Comparison of ENCODE assay signal across 38 cellular contexts in the genomic region with DNA sequence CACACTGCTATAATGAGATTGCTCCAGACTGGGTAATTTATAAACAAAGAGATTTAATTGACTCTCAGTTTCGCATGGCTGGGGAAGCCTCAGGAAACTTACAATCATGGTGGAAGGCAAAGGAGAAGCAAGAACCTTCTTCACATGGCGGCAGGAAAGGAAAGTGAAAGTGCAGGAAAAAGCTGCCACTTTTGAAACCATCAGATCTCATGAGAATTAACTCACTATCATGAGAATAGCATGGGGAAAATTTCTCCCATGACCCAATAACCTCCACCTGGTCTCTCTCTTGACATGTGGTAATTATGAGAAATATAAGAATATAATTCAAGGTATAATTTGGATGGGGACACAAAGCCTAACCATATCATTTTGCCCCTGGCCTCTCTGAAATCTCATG.
"Had no signal": no experiment of that assay in that cellular context is flagged by ENCODE, and none has a peak within 500 bp of the region (broad histone marks: within the 10 kb centered on the region; RNA-seq: fewer than 3 reads in every experiment).

No MANE protein-coding gene starts in this region.

- H3K27me3 ChIP-seq: adrenal gland, breast epithelium, cardiac muscle cell, foreskin keratinocyte, gastrocnemius medialis, heart left ventricle had no signal

- H3K9me3 Mint-ChIP-seq: activated naive CD4-positive, alpha-beta T cell treated with anti-CD3 and anti-CD28 coated beads, Interleukin-2, amount 50 U/mL, for 24 hours had no signal

- H3K4me1 ChIP-seq: adrenal gland, breast epithelium, foreskin keratinocyte, gastrocnemius medialis, heart left ventricle had no signal

- H3K4me1 Mint-ChIP-seq: activated CD4-positive, alpha-beta T cell treated with anti-CD3 and anti-CD28 coated beads for 36 hours; activated CD4-positive, alpha-beta T cell treated with anti-CD3 and anti-CD28 coated beads, Interleukin-2, amount 10 ng/mL, durations not matched to agents 24 days and 14 days; activated CD8-positive, alpha-beta memory T cell treated with anti-CD3 and anti-CD28 coated beads, Interleukin-2, amount 10 ng/mL, durations not matched to agents 7 days and 5 days; activated naive CD4-positive, alpha-beta T cell treated with anti-CD3 and anti-CD28 coated beads, Interleukin-2, amount 50 U/mL, for 24 hours; activated naive CD8-positive, alpha-beta T cell treated with anti-CD3 and anti-CD28 coated beads for 36 hours; activated naive CD8-positive, alpha-beta T cell treated with anti-CD3 and anti-CD28 coated beads, Interleukin-2, amount 50 U/mL, for 24 hours; brain; endodermal cell had no signal

- H3K9me3 ChIP-seq: adrenal gland, gastrocnemius medialis had no signal

- H3K27ac ChIP-seq: adrenal gland, breast epithelium, cardiac muscle cell, coronary artery, dorsolateral prefrontal cortex, foreskin keratinocyte, gastrocnemius medialis, heart left ventricle had no signal

- H3K4me3 ChIP-seq: adrenal gland, breast epithelium, cardiac muscle cell, coronary artery, dorsolateral prefrontal cortex, gastrocnemius medialis, heart left ventricle had no signal

- H3K27me3 Mint-ChIP-seq: activated CD4-positive, alpha-beta memory T cell treated with anti-CD3 and anti-CD28 coated beads for 36 hours; activated CD4-positive, alpha-beta T cell treated with anti-CD3 and anti-CD28 coated beads for 36 hours; activated CD4-positive, alpha-beta T cell treated with anti-CD3 and anti-CD28 coated beads, Interleukin-2, amount 10 ng/mL, durations not matched to agents 24 days and 14 days; activated CD8-positive, alpha-beta memory T cell treated with anti-CD3 and anti-CD28 coated beads, Interleukin-2, amount 10 ng/mL, durations not matched to agents 7 days and 5 days; activated naive CD4-positive, alpha-beta T cell treated with anti-CD3 and anti-CD28 coated beads, Interleukin-2, amount 50 U/mL, for 24 hours; activated naive CD8-positive, alpha-beta T cell treated with anti-CD3 and anti-CD28 coated beads for 36 hours; activated naive CD8-positive, alpha-beta T cell treated with anti-CD3 and anti-CD28 coated beads, Interleukin-2, amount 50 U/mL, for 24 hours; dendritic cell treated with granulocyte-macrophage colony-stimulating factor and Interleukin-4, amounts not matched to agents 40 ng/mL and 50 ng/mL, for 4 days had no signal

- H3K36me3 Mint-ChIP-seq: activated CD4-positive, alpha-beta memory T cell treated with anti-CD3 and anti-CD28 coated beads for 36 hours; activated CD8-positive, alpha-beta memory T cell treated with anti-CD3 and anti-CD28 coated beads, Interleukin-2, amount 10 ng/mL, durations not matched to agents 7 days and 5 days; activated naive CD4-positive, alpha-beta T cell treated with anti-CD3 and anti-CD28 coated beads, Interleukin-2, amount 50 U/mL, for 24 hours; activated naive CD8-positive, alpha-beta T cell treated with anti-CD3 and anti-CD28 coated beads for 36 hours; brain had no signal

- ATAC-seq: activated CD4-positive, alpha-beta T cell treated with anti-CD3 and anti-CD28 coated beads for 36 hours; activated CD8-positive, alpha-beta memory T cell treated with anti-CD3 and anti-CD28 coated beads, Interleukin-2, amount 10 ng/mL, durations not matched to agents 7 days and 5 days; activated CD8-positive, alpha-beta T cell treated with anti-CD3 and anti-CD28 coated beads, Interleukin-2, amount 10 ng/mL, durations not matched to agents 7 days and 5 days; activated naive CD8-positive, alpha-beta T cell treated with anti-CD3 and anti-CD28 coated beads, Interleukin-2, amount 50 U/mL, for 24 hours; esophagus mucosa; foreskin keratinocyte; gastrocnemius medialis; heart left ventricle had no signal

- H3K4me3 Mint-ChIP-seq: activated CD4-positive, alpha-beta memory T cell treated with anti-CD3 and anti-CD28 coated beads for 36 hours; activated CD4-positive, alpha-beta T cell treated with anti-CD3 and anti-CD28 coated beads for 36 hours; activated CD4-positive, alpha-beta T cell treated with anti-CD3 and anti-CD28 coated beads, Interleukin-2, amount 10 ng/mL, durations not matched to agents 24 days and 14 days; activated CD8-positive, alpha-beta memory T cell treated with anti-CD3 and anti-CD28 coated beads, Interleukin-2, amount 10 ng/mL, durations not matched to agents 7 days and 5 days; activated CD8-positive, alpha-beta T cell treated with anti-CD3 and anti-CD28 coated beads, Interleukin-2, amount 10 ng/mL, durations not matched to agents 7 days and 5 days; activated naive CD4-positive, alpha-beta T cell treated with anti-CD3 and anti-CD28 coated beads for 36 hours; activated naive CD4-positive, alpha-beta T cell treated with anti-CD3 and anti-CD28 coated beads, Interleukin-2, amount 50 U/mL, for 24 hours; activated naive CD8-positive, alpha-beta T cell treated with anti-CD3 and anti-CD28 coated beads for 36 hours; activated naive CD8-positive, alpha-beta T cell treated with anti-CD3 and anti-CD28 coated beads, Interleukin-2, amount 50 U/mL, for 24 hours; activated T-helper 1 cell treated with anti-CD3 and anti-CD28 coated beads, Interleukin-12 subunit alpha, Interleukin-12 subunit beta, Interleukin-2, Interleukin-4 antibody, amounts not matched to agents 30 ng/mL and 10 ng/mL and 1 ng/mL, durations not matched to agents 14 hours and 24 hours and 36 hours; brain; dendritic cell treated with granulocyte-macrophage colony-stimulating factor and Interleukin-4, amounts not matched to agents 40 ng/mL and 50 ng/mL, for 4 days; endodermal cell; T-helper 2 cell treated with Interferon-gamma antibody and Interleukin-4, amounts not matched to agents 5 μg/mL and 100 μg/mL, for 36 hours had no signal

- H3K36me3 ChIP-seq: adrenal gland, breast epithelium, cardiac muscle cell, gastrocnemius medialis, heart left ventricle had no signal

- DNase-seq: activated CD4-positive, alpha-beta memory T cell treated with anti-CD3 and anti-CD28 coated beads for 36 hours; activated CD4-positive, alpha-beta T cell treated with anti-CD3 and anti-CD28 coated beads for 36 hours; activated CD4-positive, alpha-beta T cell treated with anti-CD3 and anti-CD28 coated beads, Interleukin-2, amount 10 ng/mL, durations not matched to agents 24 days and 14 days; activated CD4-positive, CD25-positive, alpha-beta regulatory T cell; activated CD4-positive, CD25-positive, alpha-beta regulatory T cell treated with anti-CD3 and anti-CD28 coated beads, Interleukin-2, amount 50 U/mL, for 72 hours; activated CD8-positive, alpha-beta memory T cell treated with anti-CD3 and anti-CD28 coated beads, Interleukin-2, amount 10 ng/mL, durations not matched to agents 7 days and 5 days; activated CD8-positive, alpha-beta memory T cell treated with anti-CD3 and anti-CD28 coated beads, Interleukin-2, amount 50 U/mL, for 4 hours; activated CD8-positive, alpha-beta T cell treated with anti-CD3 and anti-CD28 coated beads, Interleukin-2, amount 10 ng/mL, durations not matched to agents 7 days and 5 days; activated effector memory CD4-positive, alpha-beta T cell treated with anti-CD3 and anti-CD28 coated beads, Interleukin-2, amount 50 U/mL, for 16 hours; activated naive CD4-positive, alpha-beta T cell treated with anti-CD3 and anti-CD28 coated beads for 36 hours; activated naive CD8-positive, alpha-beta T cell treated with anti-CD3 and anti-CD28 coated beads for 36 hours; activated naive CD8-positive, alpha-beta T cell treated with anti-CD3 and anti-CD28 coated beads, Interleukin-2, amount 50 U/mL, for 24 hours; activated T-cell treated with anti-CD3 and anti-CD28 coated beads, Interleukin-2, amount 50 U/mL, for 1 hour; activated T-cell treated with anti-CD3 and anti-CD28 coated beads, Interleukin-2, amount 50 U/mL, for 48 hours; adrenal gland; amygdala; aorta; central memory CD4-positive, alpha-beta T cell; cerebellar nuclear complex; dorsolateral prefrontal cortex; effector memory CD4-positive, alpha-beta T cell; endodermal cell; foreskin keratinocyte; gastrocnemius medialis; glutamatergic neuron; heart left ventricle; hypothalamus; T1000 had no signal

- H3K27ac Mint-ChIP-seq: activated CD4-positive, alpha-beta memory T cell treated with anti-CD3 and anti-CD28 coated beads for 36 hours; activated CD4-positive, alpha-beta T cell treated with anti-CD3 and anti-CD28 coated beads for 36 hours; activated CD4-positive, alpha-beta T cell treated with anti-CD3 and anti-CD28 coated beads, Interleukin-2, amount 10 ng/mL, durations not matched to agents 24 days and 14 days; activated CD8-positive, alpha-beta memory T cell treated with anti-CD3 and anti-CD28 coated beads, Interleukin-2, amount 10 ng/mL, durations not matched to agents 7 days and 5 days; activated CD8-positive, alpha-beta T cell treated with anti-CD3 and anti-CD28 coated beads, Interleukin-2, amount 10 ng/mL, durations not matched to agents 7 days and 5 days; activated naive CD4-positive, alpha-beta T cell treated with anti-CD3 and anti-CD28 coated beads for 36 hours; activated naive CD4-positive, alpha-beta T cell treated with anti-CD3 and anti-CD28 coated beads, Interleukin-2, amount 50 U/mL, for 24 hours; activated naive CD8-positive, alpha-beta T cell treated with anti-CD3 and anti-CD28 coated beads for 36 hours; activated naive CD8-positive, alpha-beta T cell treated with anti-CD3 and anti-CD28 coated beads, Interleukin-2, amount 50 U/mL, for 24 hours; activated T-helper 1 cell treated with anti-CD3 and anti-CD28 coated beads, Interleukin-12 subunit alpha, Interleukin-12 subunit beta, Interleukin-2, Interleukin-4 antibody, amounts not matched to agents 30 ng/mL and 10 ng/mL and 1 ng/mL, durations not matched to agents 14 hours and 24 hours and 36 hours; activated T-helper 2 cell treated with anti-CD3 and anti-CD28 coated beads, Interferon-gamma antibody, Interleukin-2, Interleukin-4, amounts not matched to agents 10 μg/mL and 5 μg/mL and 100 μg/mL, durations not matched to agents 14 hours and 24 hours and 36 hours; brain; dendritic cell treated with granulocyte-macrophage colony-stimulating factor and Interleukin-4, amounts not matched to agents 40 ng/mL and 50 ng/mL, for 4 days; endodermal cell; T-helper 2 cell treated with Interferon-gamma antibody and Interleukin-4, amounts not matched to agents 5 μg/mL and 100 μg/mL, for 36 hours had no signal
